ENCODE assay signal across 25 cellular contexts in the genomic region with DNA sequence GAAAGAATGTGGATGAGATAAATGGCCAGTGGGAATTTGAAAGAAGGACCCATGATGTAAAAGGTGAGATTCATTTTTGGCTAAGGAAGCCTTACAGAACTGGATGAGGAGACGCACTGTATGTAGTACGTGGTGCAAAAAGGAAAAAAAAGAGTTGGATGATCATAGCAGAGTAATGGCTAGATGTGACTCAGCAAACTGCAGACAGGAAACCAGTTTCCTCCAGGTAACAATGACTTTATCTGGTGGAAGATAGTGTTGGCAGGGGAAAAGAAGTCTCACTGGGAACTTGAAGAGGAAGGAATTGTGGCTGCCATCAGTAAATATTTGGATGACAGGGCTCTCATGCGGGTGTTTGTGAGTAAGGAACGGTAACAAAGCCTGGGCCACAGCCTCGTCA.
DNase-seq lines count a peak whose midpoint lies in the region; ATAC-seq, FAIRE-seq and TF ChIP-seq lines count a peak whose summit lies in the region.
"Had no signal": no experiment of that assay in that cellular context is flagged by ENCODE, and none has a peak within 500 bp of the region (broad histone marks: within the 10 kb centered on the region; RNA-seq: fewer than 3 reads in every experiment).

No MANE protein-coding gene starts in this region.

- intact Hi-C loops in posterior vena cava (cut with DNase I): no loop called here

- H3K4me3 Mint-ChIP-seq in astrocyte (ENCODE audit: unreplicated experiment) (no peak overlapping the region), progenitor cell of endocrine pancreas (ENCODE audit: low read depth) (no peak overlapping the region)
- no peak overlapping the region for H3K4me3 Mint-ChIP-seq in activated CD8-positive, alpha-beta T cell treated with anti-CD3 and anti-CD28 coated beads, Interleukin-2, amount 10 ng/mL, durations not matched to agents 7 days and 5 days
- H3K4me3 Mint-ChIP-seq: activated T-cell treated with anti-CD3 and anti-CD28 coated beads, Interleukin-2, amount 50 U/mL, for 4 hours; CD4-positive, CD25-positive, alpha-beta regulatory T cell; nephron; stimulated activated naive CD8-positive, alpha-beta T cell treated with anti-CD3 and anti-CD28 coated beads, Interleukin-15, Interleukin-2, amounts not matched to agents 100 ng/mL and 50 ng/mL, for 24 hours; T-cell had no signal

- no peaks in the 10 kb centered on the region for H3K4me1 ChIP-seq in astrocyte (ENCODE audit: insufficient read depth, low read length)
- H3K4me1 ChIP-seq: adrenal gland, colonic mucosa, parathyroid adenoma, thyroid gland had no signal

- POLR2A ChIA-PET in activated CD8-positive, alpha-beta T cell treated with anti-CD3 and anti-CD28 coated beads, Interleukin-2, amount 10 ng/mL, durations not matched to agents 7 days and 5 days (lab: Charles Lee): no interaction called here

- H3K27ac ChIP-seq in astrocyte (ENCODE audit: low read depth, low read length): no peak overlapping the region
- H3K27ac ChIP-seq: 22Rv1, adrenal gland, colonic mucosa, parathyroid adenoma, sigmoid colon, thyroid gland had no signal

- CTCF ChIA-PET in activated CD8-positive, alpha-beta T cell treated with anti-CD3 and anti-CD28 coated beads, Interleukin-2, amount 10 ng/mL, durations not matched to agents 7 days and 5 days (lab: Charles Lee): no interaction called here

- H3K4me3 ChIP-seq in astrocyte (ENCODE audit: insufficient read depth, low read depth, low read length): no peak overlapping the region
- no peak overlapping the region for H3K4me3 ChIP-seq in fibroblast of pulmonary artery (replicated peaks; ENCODE audit: low read depth, low read length)
- H3K4me3 ChIP-seq: adrenal gland, colonic mucosa, sigmoid colon, thyroid gland had no signal

- H3K36me3 ChIP-seq in astrocyte (ENCODE audit: insufficient read depth, low read length): no peaks in the 10 kb centered on the region
- H3K36me3 ChIP-seq: adrenal gland, colonic mucosa, sigmoid colon, thyroid gland had no signal

- H3K9ac ChIP-seq in astrocyte (ENCODE audit: low read length): no peak overlapping the region
- H3K9ac ChIP-seq: parathyroid adenoma had no signal

- TF ChIP-seq CTCF in astrocyte (IDR thresholded peaks at IDR 0.05; ENCODE audit: insufficient read depth, low read depth, low read length) (no peak), fibroblast of pulmonary artery (IDR thresholded peaks at IDR 0.05; ENCODE audit: low read length, missing control alignments) (no peak), progenitor cell of endocrine pancreas (IDR thresholded peaks at IDR 0.05; ENCODE audit: unreplicated experiment) (no peak)

- ATAC-seq in activated CD8-positive, alpha-beta T cell treated with anti-CD3 and anti-CD28 coated beads, Interleukin-2, amount 10 ng/mL, durations not matched to agents 7 days and 5 days: no peak
- ATAC-seq: activated T-cell treated with anti-CD3 and anti-CD28 coated beads, Interleukin-2, amount 50 U/mL, for 4 hours; Panc1; T-cell had no signal

- peak; percentile 29 for DNase-seq in DMS53 (lab: John Stamatoyannopoulos, UW)
- no peak for DNase-seq in DMS53 treated with DMSO at 0.1 percent for 48 hours (lab: John Stamatoyannopoulos, UW; ENCODE audit: unreplicated experiment)
- peak; percentile 20 for DNase-seq in astrocyte (ENCODE audit: low read depth)
- DNase-seq in fibroblast of pulmonary artery (ENCODE audit: low read depth): peak; percentile 83
- no peak for DNase-seq in progenitor cell of endocrine pancreas (ENCODE audit: low spot score, unreplicated experiment)
- DNase-seq in activated CD8-positive, alpha-beta memory T cell treated with anti-CD3 and anti-CD28 coated beads, Interleukin-2, amount 50 U/mL, for 4 hours: no peak
- no peak for DNase-seq in activated CD8-positive, alpha-beta T cell treated with anti-CD3 and anti-CD28 coated beads, Interleukin-2, amount 10 ng/mL, durations not matched to agents 7 days and 5 days
- no peak for DNase-seq in posterior vena cava (ENCODE audit: low spot score)
- DNase-seq: activated CD4-positive, CD25-positive, alpha-beta regulatory T cell treated with anti-CD3 and anti-CD28 coated beads, Interleukin-2, amount 50 U/mL, for 72 hours; activated CD8-positive, alpha-beta memory T cell treated with anti-CD3 and anti-CD28 coated beads for 24 hours; activated T-cell treated with anti-CD3 and anti-CD28 coated beads, Interleukin-2, amount 50 U/mL, for 4 hours; CD4-positive, CD25-positive, alpha-beta regulatory T cell; colonic mucosa; NCI-H1436 treated with DMSO at 0.1 percent for 48 hours; NCI-H524; sigmoid colon; T-cell; thyroid gland had no signal

- H3K9me3 ChIP-seq in astrocyte (ENCODE audit: insufficient read depth, low read depth, low read length): peaks cover 4% of the 10 kb centered on the region
- H3K9me3 ChIP-seq: adrenal gland, colonic mucosa, thyroid gland had no signal

- no peaks in the 10 kb centered on the region for H4K20me1 ChIP-seq in astrocyte (ENCODE audit: insufficient read depth, low read length)

- no peak overlapping the region for H3K4me2 ChIP-seq in astrocyte (ENCODE audit: low read length)

- H3K27ac Mint-ChIP-seq in astrocyte (ENCODE audit: unreplicated experiment) (peak overlapping the region; percentile 30), progenitor cell of endocrine pancreas (peak overlapping the region; percentile 85)
- H3K27ac Mint-ChIP-seq in activated CD8-positive, alpha-beta T cell treated with anti-CD3 and anti-CD28 coated beads, Interleukin-2, amount 10 ng/mL, durations not matched to agents 7 days and 5 days: no peak overlapping the region
- H3K27ac Mint-ChIP-seq: CD4-positive, CD25-positive, alpha-beta regulatory T cell; nephron; stimulated activated naive CD8-positive, alpha-beta T cell treated with anti-CD3 and anti-CD28 coated beads, Interleukin-15, Interleukin-2, amounts not matched to agents 100 ng/mL and 50 ng/mL, for 24 hours; T-cell had no signal

- H3K4me1 Mint-ChIP-seq in astrocyte (ENCODE audit: low read depth, unreplicated experiment) (peaks cover 16% of the 10 kb centered on the region), progenitor cell of endocrine pancreas (ENCODE audit: low read depth) (peaks cover 5% of the 10 kb centered on the region)
- no peaks in the 10 kb centered on the region for H3K4me1 Mint-ChIP-seq in activated CD8-positive, alpha-beta T cell treated with anti-CD3 and anti-CD28 coated beads, Interleukin-2, amount 10 ng/mL, durations not matched to agents 7 days and 5 days (ENCODE audit: low read depth)
- H3K4me1 Mint-ChIP-seq: CD4-positive, CD25-positive, alpha-beta regulatory T cell; T-cell had no signal

- peaks cover 5% of the 10 kb centered on the region for H3K9me3 Mint-ChIP-seq in astrocyte (ENCODE audit: unreplicated experiment)
- peaks cover 21% of the 10 kb centered on the region for H3K9me3 Mint-ChIP-seq in progenitor cell of endocrine pancreas (ENCODE audit: low read depth)
- no peaks in the 10 kb centered on the region for H3K9me3 Mint-ChIP-seq in activated CD8-positive, alpha-beta T cell treated with anti-CD3 and anti-CD28 coated beads, Interleukin-2, amount 10 ng/mL, durations not matched to agents 7 days and 5 days (ENCODE audit: insufficient read depth)

- no peaks in the 10 kb centered on the region for H3K79me2 ChIP-seq in astrocyte (ENCODE audit: insufficient read depth, low read length)
- H3K79me2 ChIP-seq: parathyroid adenoma had no signal

- no peaks in the 10 kb centered on the region for H3K27me3 ChIP-seq in astrocyte (ENCODE audit: insufficient read depth, low read length)
- H3K27me3 ChIP-seq: adrenal gland, colonic mucosa, sigmoid colon, thyroid gland had no signal

- no peak for FAIRE-seq in astrocyte (lab: Jason Lieb, UNC)
- FAIRE-seq: D721Med had no signal

- H3K27me3 Mint-ChIP-seq in astrocyte (ENCODE audit: low read depth, unreplicated experiment) (no peaks in the 10 kb centered on the region), progenitor cell of endocrine pancreas (no peaks in the 10 kb centered on the region)
- H3K27me3 Mint-ChIP-seq in activated CD8-positive, alpha-beta T cell treated with anti-CD3 and anti-CD28 coated beads, Interleukin-2, amount 10 ng/mL, durations not matched to agents 7 days and 5 days (ENCODE audit: low read depth): no peaks in the 10 kb centered on the region
- H3K27me3 Mint-ChIP-seq: stimulated activated naive CD8-positive, alpha-beta T cell treated with anti-CD3 and anti-CD28 coated beads, Interleukin-15, Interleukin-2, amounts not matched to agents 100 ng/mL and 50 ng/mL, for 24 hours had no signal

- no peak overlapping the region for H2AFZ ChIP-seq in astrocyte (ENCODE audit: low read depth, low read length)
- H2AFZ ChIP-seq: parathyroid adenoma had no signal

- H3K36me3 Mint-ChIP-seq in astrocyte (ENCODE audit: low read depth, unreplicated experiment) (no peaks in the 10 kb centered on the region), progenitor cell of endocrine pancreas (ENCODE audit: insufficient read depth) (no peaks in the 10 kb centered on the region)
- H3K36me3 Mint-ChIP-seq in activated CD8-positive, alpha-beta T cell treated with anti-CD3 and anti-CD28 coated beads, Interleukin-2, amount 10 ng/mL, durations not matched to agents 7 days and 5 days (ENCODE audit: low read depth): no peaks in the 10 kb centered on the region
- H3K36me3 Mint-ChIP-seq: CD4-positive, CD25-positive, alpha-beta regulatory T cell; T-cell had no signal

Comparison
In these comparisons a context has a peak if more than half of its experiments do, and no peak if none do; other contexts are left out.
1. DNase-seq: peak in DMS53 (single experiment), astrocyte (single experiment) and fibroblast of pulmonary artery (single experiment); none in DMS53 treated with DMSO at 0.1 percent for 48 hours (single experiment), progenitor cell of endocrine pancreas (single experiment), activated CD8-positive, alpha-beta memory T cell treated with anti-CD3 and anti-CD28 coated beads, Interleukin-2, amount 50 U/mL, for 4 hours (single experiment), activated CD8-positive, alpha-beta T cell treated with anti-CD3 and anti-CD28 coated beads, Interleukin-2, amount 10 ng/mL, durations not matched to agents 7 days and 5 days (single experiment) and posterior vena cava (single experiment).